11 cellular contexts compared by ENCODE assay signal in the genomic region with DNA sequence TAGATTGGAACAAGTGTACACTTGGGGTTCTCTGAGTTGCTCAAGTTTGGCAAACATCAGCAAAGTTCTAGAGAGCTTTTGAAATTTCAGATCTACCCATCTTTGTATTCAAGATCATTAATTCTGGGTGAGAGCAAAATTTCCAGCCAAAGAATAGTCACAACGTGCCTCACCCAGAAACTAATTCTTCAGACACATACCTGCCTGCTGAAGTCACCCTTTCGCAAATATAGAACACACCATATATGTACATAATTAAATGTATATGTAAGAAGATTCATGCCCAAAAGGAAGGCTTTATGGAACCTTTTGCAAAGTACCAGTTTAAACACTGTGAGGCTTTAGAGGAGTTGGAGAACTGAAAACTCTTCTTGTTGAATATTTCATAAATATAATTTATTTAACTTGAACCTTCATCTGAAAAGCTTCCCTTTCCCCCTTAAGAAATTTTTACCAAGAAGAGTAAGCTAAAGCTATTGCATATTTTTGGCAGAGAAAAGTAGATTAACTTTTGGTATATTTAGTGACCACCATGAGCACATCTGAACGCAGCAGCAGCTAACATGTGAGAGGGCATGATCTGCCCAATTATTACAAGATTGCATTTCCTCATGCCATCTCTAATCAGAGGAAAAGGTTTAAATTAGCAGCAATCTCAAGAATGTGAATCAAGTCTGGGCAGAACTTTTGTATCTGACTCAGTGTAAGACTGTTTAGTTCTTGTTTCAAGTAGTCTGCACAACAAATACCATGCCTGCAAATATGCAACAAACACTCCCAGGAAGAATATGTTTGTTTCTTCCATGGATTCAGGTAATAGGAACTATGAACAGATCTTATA. TPM values are rescaled to one million over a fixed set of nuclear protein-coding genes. Genes with fewer than 3 reads are reported as not detected.
DNase-seq lines count a peak whose midpoint lies in the region; ATAC-seq, FAIRE-seq and TF ChIP-seq lines count a peak whose summit lies in the region.
"Had no signal": no experiment of that assay in that cellular context is flagged by ENCODE, and none has a peak within 500 bp of the region (broad histone marks: within the 10 kb centered on the region; RNA-seq: fewer than 3 reads in every experiment).

No MANE protein-coding gene starts in this region.

- no peak overlapping the region for H2BK12ac ChIP-seq in trophoblast cell (ENCODE audit: low read length)

- no peak overlapping the region for H3K14ac ChIP-seq in trophoblast cell (ENCODE audit: low read length)

- no peak overlapping the region for H4K91ac ChIP-seq in trophoblast cell (ENCODE audit: low read depth, low read length)

- no peak overlapping the region for H4K8ac ChIP-seq in trophoblast cell (ENCODE audit: low read depth, low read length)

- H3K9ac ChIP-seq in trophoblast cell (ENCODE audit: low read length) = no peak overlapping the region

- H3K36me3 ChIP-seq in RWPE2 (ENCODE audit: low read depth) (peaks cover 94% of the 10 kb centered on the region), trophoblast cell (ENCODE audit: control insufficient read depth in 1 of 2, insufficient read depth in 2 of 2, low read length in 2 of 2) (peaks cover 0 to 6% of the 10 kb centered on the region in 2 experiments)
- no peaks in the 10 kb centered on the region for H3K36me3 ChIP-seq in effector memory CD4-positive, alpha-beta T cell (ENCODE audit: control insufficient read depth, insufficient read depth, low read length)

- no peaks in the 10 kb centered on the region for H3K27me3 ChIP-seq in RWPE2 (ENCODE audit: insufficient read depth, poor library complexity, severe bottlenecking)
- H3K27me3 ChIP-seq in trophoblast cell (ENCODE audit: insufficient read depth, low read length) = no peaks in the 10 kb centered on the region
- peaks cover 2% of the 10 kb centered on the region for H3K27me3 ChIP-seq in effector memory CD4-positive, alpha-beta T cell (replicated peaks; ENCODE audit: control insufficient read depth, insufficient read depth, low read length, poor library complexity, severe bottlenecking)

- H2AK5ac ChIP-seq in trophoblast cell (ENCODE audit: low read length) = no peak overlapping the region

- H2BK120ac ChIP-seq in trophoblast cell (ENCODE audit: insufficient read depth, low read length, poor library complexity) = no peak overlapping the region

- H3K4ac ChIP-seq in trophoblast cell (ENCODE audit: low read depth, low read length) = no peak overlapping the region

- H3K18ac ChIP-seq in trophoblast cell (ENCODE audit: low read length) = no peak overlapping the region

- H4K12ac ChIP-seq in trophoblast cell (ENCODE audit: low read depth, low read length) = no peak overlapping the region

- H3K79me1 ChIP-seq in trophoblast cell (ENCODE audit: low read length) = peaks cover 9% of the 10 kb centered on the region

- H3K4me2 ChIP-seq in trophoblast cell (ENCODE audit: low read length) = no peak overlapping the region

- TF ChIP-seq CTCF in RWPE2 (IDR thresholded peaks at IDR 0.05; ENCODE audit: poor library complexity, severe bottlenecking) = no peak

- WGBS in trophoblast cell (ENCODE audit: extremely low coverage, insufficient coverage, insufficient read length) = no CpG with 5 or more reads among the region's 3 CpGs

- H3K4me3 ChIP-seq in RWPE2 (ENCODE audit: severe bottlenecking) (peak overlapping the region; percentile 3), trophoblast cell (ENCODE audit: low read depth, low read length) (no peak overlapping the region)
- no peak overlapping the region for H3K4me3 ChIP-seq in effector memory CD4-positive, alpha-beta T cell (ENCODE audit: insufficient read depth, low read depth, low read length, poor library complexity, severe bottlenecking)

- H3K27ac ChIP-seq in RWPE2 (ENCODE audit: poor library complexity, severe bottlenecking) (peak overlapping the region; percentile 99), trophoblast cell (ENCODE audit: low read depth, low read length) (peak overlapping the region; percentile 78)
- H3K27ac ChIP-seq in effector memory CD4-positive, alpha-beta T cell (ENCODE audit: insufficient read depth, low read length, poor library complexity, severe bottlenecking) = no peak overlapping the region

- H3K79me2 ChIP-seq in trophoblast cell (ENCODE audit: control insufficient read depth, insufficient read depth, low read length, poor library complexity) = no peaks in the 10 kb centered on the region

- peak; percentile 87 for FAIRE-seq in G401.6 (lab: Jason Lieb, UNC)

- ATAC-seq in RWPE2 (ENCODE audit: low read depth) = peak; percentile 37
- peak; percentile 74 for ATAC-seq in esophagus mucosa

- DNase-seq in RWPE2 (ENCODE audit: low spot score) (no peak), trophoblast cell (peak; percentile 33 to 76), NCI-H187 (lab: John Stamatoyannopoulos, UW) (no peak), NCI-H2171 treated with DMSO at 0.1 percent for 48 hours (lab: John Stamatoyannopoulos, UW) (no peak), occipital lobe (lab: John Stamatoyannopoulos, UW) (no peak)
- DNase-seq in effector memory CD4-positive, alpha-beta T cell = no peak
- DNase-seq: cerebellar nuclear complex, hippocampal formation, NCI-H1105 treated with DMSO at 0.1 percent for 48 hours had no signal

- H2BK5ac ChIP-seq in trophoblast cell (ENCODE audit: low read depth, low read length, poor library complexity) = peak overlapping the region; percentile 56

- H3K23ac ChIP-seq in trophoblast cell (ENCODE audit: low read length) = no peak overlapping the region

- no peaks in the 10 kb centered on the region for H3K9me3 ChIP-seq in RWPE2 (ENCODE audit: severe bottlenecking)
- no peaks in the 10 kb centered on the region for H3K9me3 ChIP-seq in trophoblast cell (ENCODE audit: insufficient read depth, low read depth, low read length)
- H3K9me3 ChIP-seq in effector memory CD4-positive, alpha-beta T cell (ENCODE audit: control insufficient read depth, low read length) = no peaks in the 10 kb centered on the region

- peaks cover 98% of the 10 kb centered on the region for H3K4me1 ChIP-seq in RWPE2 (ENCODE audit: insufficient read depth, poor library complexity, severe bottlenecking)
- H3K4me1 ChIP-seq in trophoblast cell (ENCODE audit: control insufficient read depth in 1 of 2, insufficient read depth in 2 of 2, low read length in 2 of 2) = peaks cover 8 to 10% of the 10 kb centered on the region in 2 experiments
- H3K4me1 ChIP-seq in effector memory CD4-positive, alpha-beta T cell (ENCODE audit: control insufficient read depth, insufficient read depth, low read length, poor library complexity, severe bottlenecking) = no peaks in the 10 kb centered on the region

- no peak overlapping the region for H2AFZ ChIP-seq in trophoblast cell (ENCODE audit: insufficient read depth, low read length, poor library complexity)

RNA-seq across cellular contexts. Expression of a gene that starts 8.2 kb away (rescaled TPM):
- total RNA-seq in esophagus mucosa = 62.3 TPM
- 71.5 and 74.8 TPM in 2 replicates for polyA plus RNA-seq in trophoblast cell (2013)
- total RNA-seq in occipital lobe = 164 TPM

Comparison
In these comparisons a context has a peak if more than half of its experiments do, and no peak if none do; other contexts are left out.
1. DNase-seq: peak in trophoblast cell (2 of 2); none in RWPE2 (single experiment), NCI-H187 (0 of 2), NCI-H2171 treated with DMSO at 0.1 percent for 48 hours (single experiment), occipital lobe (single experiment) and effector memory CD4-positive, alpha-beta T cell (0 of 3).